ENCODE assay signal across 12 cellular contexts in the genomic region with DNA sequence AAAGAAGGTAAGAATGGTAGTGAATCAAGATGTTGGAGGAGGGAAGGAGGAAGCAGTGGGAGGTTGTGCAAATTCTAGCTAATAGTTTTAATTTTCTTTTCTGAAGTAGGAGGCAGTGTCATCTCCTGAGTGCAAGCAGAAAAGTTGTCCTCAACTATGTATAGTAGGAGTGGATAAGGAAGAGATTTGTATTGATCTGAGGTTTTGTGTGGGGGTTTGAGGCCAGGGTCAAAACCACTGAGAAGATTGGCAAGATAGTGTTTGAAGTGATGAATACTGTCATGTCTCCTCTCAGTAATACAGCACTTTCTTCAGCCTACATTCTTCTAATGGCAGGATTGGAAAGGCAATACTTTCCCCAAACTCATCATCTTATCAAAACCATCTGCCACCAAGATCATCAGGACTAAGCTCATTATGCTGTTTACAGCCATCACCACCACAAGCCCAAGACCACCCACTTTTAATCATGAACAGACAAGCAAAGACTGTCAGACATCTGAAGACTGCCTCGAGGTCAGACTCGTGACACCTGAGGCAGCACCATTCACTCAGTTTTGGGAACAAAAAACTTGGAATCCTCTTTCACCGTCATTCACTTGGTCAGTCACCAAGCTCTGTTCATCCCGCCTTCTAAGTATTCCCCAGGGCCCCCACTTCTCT. TPM values are rescaled to one million over a fixed set of nuclear protein-coding genes. Genes with fewer than 3 reads are reported as not detected.
DNase-seq lines count a peak whose midpoint lies in the region; ATAC-seq and TF ChIP-seq lines count a peak whose summit lies in the region.
"Had no signal": no experiment of that assay in that cellular context is flagged by ENCODE, and none has a peak within 500 bp of the region (broad histone marks: within the 10 kb centered on the region; RNA-seq: fewer than 3 reads in every experiment).

No MANE protein-coding gene starts in this region.

- CTCF ChIA-PET in mammary epithelial cell (lab: Charles Lee; ENCODE audit: low non-redundant PET), result no interaction called here

- H3K79me2 ChIP-seq in mammary epithelial cell (ENCODE audit: insufficient read depth, low read length), result peaks cover 29% of the 10 kb centered on the region

- 97% methylated on average over 4 of the region's 4 CpGs for WGBS in mammary epithelial cell (ENCODE audit: low coverage, missing lambda C conversion rate)

- in situ Hi-C loops in mammary epithelial cell (cut with MboI; ENCODE audit: low sequenced_read_pairs in 2 of 2), result no loop called here

- no peak overlapping the region for H3K4me3 ChIP-seq in breast epithelium
- no peak overlapping the region for H3K4me3 ChIP-seq in mammary epithelial cell (replicated peaks in 1 of 3; ENCODE audit: insufficient read depth in 1 of 3, low read depth in 2 of 3, low read length in 3 of 3)
- H3K4me3 ChIP-seq in mucosa of descending colon, result no peak overlapping the region
- H3K4me3 ChIP-seq in right atrium auricular region, result no peak overlapping the region

- no peak overlapping the region for H3K9ac ChIP-seq in mammary epithelial cell (ENCODE audit: insufficient read depth, low read length)

- no peak for TF ChIP-seq CTCF in breast epithelium (IDR thresholded peaks at IDR 0.05)
- no peak for TF ChIP-seq CTCF in mammary epithelial cell (conservative IDR thresholded peaks at IDR 0.05 in 1 of 2, IDR thresholded peaks at IDR 0.05 in 1 of 2; ENCODE audit: extremely low read depth in 1 of 2, insufficient read depth in 1 of 2, low read depth in 1 of 2, low read length in 2 of 2)
- TF ChIP-seq CTCF in mucosa of descending colon (IDR thresholded peaks at IDR 0.05), result no peak
- TF ChIP-seq CTCF in right atrium auricular region (IDR thresholded peaks at IDR 0.05), result no peak

- dilution Hi-C loops in mammary epithelial cell (cut with HindIII; ENCODE audit: low sequenced_read_pairs), result no loop called here

- no peak for TF ChIP-seq POLR2A in breast epithelium (IDR thresholded peaks at IDR 0.05)

- no TSS peak for BruUV-seq in mammary epithelial cell (replicated peaks; lab: Mats Ljungman, UMichigan)

- intact Hi-C loops in breast epithelium (cut with DNase I; ENCODE audit: low total_unique reads) (no loop called here), mammary epithelial cell (cut with micrococcal nuclease) (loop anchor here (10.0 kb wide), 2 partner anchors 200 to 730 kb away; no protein-coding TSS in a partner anchor), mucosa of descending colon (cut with DNase I, micrococcal nuclease) (no loop called here)

- no peaks in the 10 kb centered on the region for H4K20me1 ChIP-seq in mammary epithelial cell (ENCODE audit: insufficient read depth, low read length)

- peak overlapping the region; percentile 94 to 95 for H3K27ac ChIP-seq in breast epithelium
- H3K27ac ChIP-seq in mammary epithelial cell (ENCODE audit: insufficient read depth, low read depth, low read length), result no peak overlapping the region
- peak overlapping the region; percentile 94 for H3K27ac ChIP-seq in epithelial cell of prostate
- H3K27ac ChIP-seq in right atrium auricular region, result no peak overlapping the region
- H3K27ac ChIP-seq: brain microvascular endothelial cell had no signal

- no peak overlapping the region for H3K4me2 ChIP-seq in mammary epithelial cell (ENCODE audit: insufficient read depth, low read depth, low read length)

- H3K27me3 ChIP-seq in breast epithelium, result no peaks in the 10 kb centered on the region
- H3K27me3 ChIP-seq in mammary epithelial cell (ENCODE audit: insufficient read depth, low read length), result no peaks in the 10 kb centered on the region
- no peaks in the 10 kb centered on the region for H3K27me3 ChIP-seq in right atrium auricular region
- H3K27me3 ChIP-seq: brain microvascular endothelial cell had no signal

- ATAC-seq in mucosa of descending colon, result no peak

- H3K4me1 ChIP-seq in breast epithelium, result peaks cover 0 to 22% of the 10 kb centered on the region in 2 donors
- H3K4me1 ChIP-seq in mammary epithelial cell (ENCODE audit: insufficient read depth, low read length), result peaks cover 39% of the 10 kb centered on the region
- H3K4me1 ChIP-seq in mucosa of descending colon (ENCODE audit: low read depth), result peaks cover 18% of the 10 kb centered on the region
- H3K4me1 ChIP-seq in right atrium auricular region, result peaks cover 0 to 29% of the 10 kb centered on the region in 2 donors

- H3K9me3 ChIP-seq in breast epithelium, result no peaks in the 10 kb centered on the region
- no peaks in the 10 kb centered on the region for H3K9me3 ChIP-seq in mammary epithelial cell (replicated peaks; ENCODE audit: insufficient read depth, low read length)
- H3K9me3 ChIP-seq in mucosa of descending colon, result no peaks in the 10 kb centered on the region
- no peaks in the 10 kb centered on the region for H3K9me3 ChIP-seq in right atrium auricular region

- H3K36me3 ChIP-seq in breast epithelium (no peaks in the 10 kb centered on the region), mammary epithelial cell (ENCODE audit: insufficient read depth, low read length) (no peaks in the 10 kb centered on the region), mucosa of descending colon (ENCODE audit: low read depth) (no peaks in the 10 kb centered on the region), right atrium auricular region (no peaks in the 10 kb centered on the region)
- H3K36me3 ChIP-seq: brain microvascular endothelial cell had no signal

- DNase-seq in breast epithelium (ENCODE audit: low spot score in 2 of 2), result no peak
- DNase-seq in mammary epithelial cell, result no peak
- DNase-seq in MV-4-11 (lab: John Stamatoyannopoulos, UW), result peak; percentile 34
- DNase-seq in epithelial cell of prostate (ENCODE audit: low read depth, low spot score), result no peak
- peak; percentile 62 for DNase-seq in stimulated activated CD8-positive, alpha-beta memory T cell treated with anti-CD3 and anti-CD28 coated beads, Interleukin-4, amount 100 ng/mL, for 48 hours
- no peak for DNase-seq in mucosa of descending colon
- no peak for DNase-seq in NOMO-1 (lab: John Stamatoyannopoulos, UW; ENCODE audit: unreplicated experiment in 2 of 2)
- DNase-seq in right atrium auricular region (ENCODE audit: low spot score), result no peak
- DNase-seq: activated naive CD4-positive, alpha-beta T cell treated with anti-CD3 and anti-CD28 coated beads, Interleukin-2, amount 10 ng/mL, durations not matched to agents 7 days and 5 days; NCI-H1930; T-helper 1 cell had no signal

- H2AFZ ChIP-seq in mammary epithelial cell (ENCODE audit: low read depth, low read length), result no peak overlapping the region

RNA-seq across cellular contexts. Expression of a gene that starts 1.5 kb away (rescaled TPM):
- 10 to 100 TPM; 35.0 to 59.9 (median 56.7) TPM for total RNA-seq in breast epithelium
- total RNA-seq in mammary epithelial cell, result 10 to 100 TPM; 27.5 to 36.8 TPM
- 12.4 TPM for polyA plus RNA-seq in mammary epithelial cell
- 8.6 TPM for polyA minus RNA-seq in mammary epithelial cell
- 10 to 100 TPM; 21.2 to 26.8 (median 25.5) TPM for total RNA-seq in mucosa of descending colon
- total RNA-seq in right atrium auricular region, result 10 to 100 TPM; 19.7 to 21.8 TPM

RNA-seq across cellular contexts. Expression of a gene that starts 29.5 kb away (rescaled TPM):
- total RNA-seq in breast epithelium (1 to 10 TPM; 1.1 to 5.7 (median 4.9) TPM), mammary epithelial cell (under 1 TPM; 0.16 to 0.17 TPM), mucosa of descending colon (10 to 100 TPM in 1 of 3 donors, 1 to 10 TPM in 2; 2.9 to 19.0 (median 4.1) TPM), right atrium auricular region (1 to 10 TPM; 1.5 to 2.3 TPM)
- not detected for polyA plus RNA-seq in mammary epithelial cell
- not detected for polyA minus RNA-seq in mammary epithelial cell

Comparison
In these comparisons a context has a peak if more than half of its experiments do, and no peak if none do; other contexts are left out.
1. H3K27ac ChIP-seq: peak in breast epithelium (2 of 2) and epithelial cell of prostate (single experiment); none in mammary epithelial cell (single experiment) and right atrium auricular region (0 of 2).
2. DNase-seq: peak in MV-4-11 (single experiment) and stimulated activated CD8-positive, alpha-beta memory T cell treated with anti-CD3 and anti-CD28 coated beads, Interleukin-4, amount 100 ng/mL, for 48 hours (single experiment); none in breast epithelium (0 of 2), mammary epithelial cell (single experiment), epithelial cell of prostate (single experiment), mucosa of descending colon (0 of 3), NOMO-1 (0 of 2) and right atrium auricular region (single experiment).